Comparison of ENCODE assay signal across 8 cellular contexts in genomic region chr9:88991066-88992030, GRCh38. TPM values are rescaled to one million over a fixed set of nuclear protein-coding genes. Genes with fewer than 3 reads are reported as not detected.
DNase-seq lines count a peak whose midpoint lies in the region; ATAC-seq, FAIRE-seq and TF ChIP-seq lines count a peak whose summit lies in the region.

TSS of gene S1PR3 (plus strand) at chr9:88991468. CDS start at chr9:89001201, 9,733 bp downstream.

- no peaks in the 10 kb centered on the region for H3K27me3 ChIP-seq in BE2C
- H3K27me3 ChIP-seq in small intestine (ENCODE audit: control insufficient read depth in 2 of 2, insufficient read depth in 2 of 2, low read length in 2 of 2) = no peaks in the 10 kb centered on the region
- no peaks in the 10 kb centered on the region for H3K27me3 ChIP-seq in Karpas-422 (ENCODE audit: low read length)

- no peaks in the 10 kb centered on the region for H3K9me2 ChIP-seq in Karpas-422 (replicated peaks; ENCODE audit: insufficient read depth, low read length)

- no peak within 1 kb of the TSS for H3K4me2 ChIP-seq in Karpas-422 (ENCODE audit: low read depth, low read length, poor library complexity, severe bottlenecking)

- TF ChIP-seq CTCF in BE2C (IDR thresholded peaks at IDR 0.05; ENCODE audit: low read depth, low read length) = no peak
- TF ChIP-seq CTCF in astrocyte of the spinal cord (IDR thresholded peaks at IDR 0.05; ENCODE audit: low read depth, low read length) = no peak

- no peaks in the 10 kb centered on the region for H3K36me3 Mint-ChIP-seq in effector memory CD8-positive, alpha-beta T cell (ENCODE audit: insufficient read depth)

- no peaks in the 10 kb centered on the region for H3K79me2 ChIP-seq in Karpas-422 (ENCODE audit: low read length)

- in situ Hi-C loops in astrocyte of the spinal cord (cut with HindIII; ENCODE audit: low sequenced_read_pairs) = no loop called here

- H3K27me3 Mint-ChIP-seq in effector memory CD8-positive, alpha-beta T cell = peaks cover 54 to 76% of the 10 kb centered on the region in 2 donors

- no peaks in the 10 kb centered on the region for H3K9me3 Mint-ChIP-seq in effector memory CD8-positive, alpha-beta T cell

- no peak within 1 kb of the TSS for H3K4me3 Mint-ChIP-seq in effector memory CD8-positive, alpha-beta T cell

- no peak for ATAC-seq in GM19324 (IDR thresholded peaks at IDR 0.05; ENCODE audit: low FRiP score, unreplicated experiment)
- ATAC-seq in effector memory CD8-positive, alpha-beta T cell (replicated peaks) = no peak

- H2AFZ ChIP-seq in Karpas-422 (ENCODE audit: low read length) = no peak within 1 kb of the TSS

- H3K9me3 ChIP-seq in BE2C (no peaks in the 10 kb centered on the region), small intestine (ENCODE audit: control insufficient read depth, low read depth) (no peaks in the 10 kb centered on the region), Karpas-422 (ENCODE audit: low read length) (no peaks in the 10 kb centered on the region)

- H3K4me1 ChIP-seq in BE2C (peaks cover 2% of the 10 kb centered on the region; the same call in 1 of the 2 replicates), small intestine (ENCODE audit: control insufficient read depth in 2 of 2, insufficient read depth in 1 of 2, low read depth in 1 of 2, low read length in 1 of 2) (peaks cover 0 to 5% of the 10 kb centered on the region in 2 donors), Karpas-422 (ENCODE audit: low read length) (peaks cover 2% of the 10 kb centered on the region; the same call in 1 of the 2 replicates)

- no peak within 1 kb of the TSS for H3K9ac ChIP-seq in Karpas-422 (ENCODE audit: low read length)

- DNase-seq in BE2C = peak; percentile 60
- peak; percentile 24 for DNase-seq in MV-4-11 (lab: John Stamatoyannopoulos, UW)
- DNase-seq in astrocyte of the spinal cord (ENCODE audit: low read depth, low spot score) = peak; percentile 46
- peak; percentile 96 for DNase-seq in iPS-NIHi11 (ENCODE audit: low spot score)
- peak; percentile 40 for DNase-seq in small intestine
- DNase-seq in effector memory CD8-positive, alpha-beta T cell = no peak
- no peak for DNase-seq in Karpas-422

- FAIRE-seq in small intestine (lab: Jason Lieb, UNC) = no peak

- H4K20me1 ChIP-seq in Karpas-422 (ENCODE audit: insufficient read depth, low read depth, low read length) = no peaks in the 10 kb centered on the region

- H3K36me3 ChIP-seq in BE2C (no peaks in the 10 kb centered on the region), small intestine (ENCODE audit: control insufficient read depth in 2 of 2, insufficient read depth in 2 of 2, low read length in 2 of 2) (no peaks in the 10 kb centered on the region), Karpas-422 (ENCODE audit: insufficient read depth, low read length) (no peaks in the 10 kb centered on the region)

- no peak within 1 kb of the TSS for H3K27ac Mint-ChIP-seq in effector memory CD8-positive, alpha-beta T cell

- H3K4me3 ChIP-seq in BE2C (ENCODE audit: low read depth, low read length) (peak within 1 kb of the TSS; percentile 61), astrocyte of the spinal cord (ENCODE audit: low read depth, low read length) (peak within 1 kb of the TSS; percentile 65), small intestine (ENCODE audit: low read depth in 1 of 2, low read length in 2 of 2) (peak within 1 kb of the TSS; percentile 31 to 68), Karpas-422 (ENCODE audit: low read length) (no peak within 1 kb of the TSS)

- WGBS in small intestine, 3 donors = 2% methylated on average over 68 to 93 of the region's 93 CpGs

- peak within 1 kb of the TSS in 1 of 2 donors; percentile 26 for H3K27ac ChIP-seq in small intestine (ENCODE audit: low read depth in 1 of 2, low read length in 1 of 2)
- no peak within 1 kb of the TSS for H3K27ac ChIP-seq in Karpas-422 (ENCODE audit: low read length)

- H3K4me1 Mint-ChIP-seq in effector memory CD8-positive, alpha-beta T cell (ENCODE audit: low read depth in 2 of 2) = peaks cover 0 to 7% of the 10 kb centered on the region in 2 donors

RNA-seq across cellular contexts. Expression of gene S1PR3, which starts in this region (rescaled TPM):
- polyA plus RNA-seq in BE2C (2012; ENCODE audit: insufficient read depth, insufficient read length, low read depth) = 2.5 TPM
- polyA plus RNA-seq in small intestine = 1 to 10 TPM in 1 of 3 donors, under 1 TPM in 2; 0.22 to 6.1 (median 0.54) TPM
- not detected in 2 replicates for total RNA-seq in Karpas-422 (2014; rRNA removed; shearing (Covaris generic); ENCODE audit: low replicate concordance)

Comparison
In these comparisons a context has a peak if more than half of its experiments do, and no peak if none do; other contexts are left out.
1. DNase-seq: peak in BE2C (single experiment), MV-4-11 (single experiment), astrocyte of the spinal cord (single experiment), iPS-NIHi11 (single experiment) and small intestine (single experiment); none in effector memory CD8-positive, alpha-beta T cell (0 of 3) and Karpas-422 (single experiment).